23 cellular contexts compared by ENCODE assay signal in genomic region chr3:177529716-177530335, GRCh38.
DNase-seq lines count a peak whose midpoint lies in the region; ATAC-seq and TF ChIP-seq lines count a peak whose summit lies in the region.
"Had no signal": no experiment of that assay in that cellular context is flagged by ENCODE, and none has a peak within 500 bp of the region (broad histone marks: within the 10 kb centered on the region; RNA-seq: fewer than 3 reads in every experiment).

No MANE protein-coding gene starts in this region.

- no peak for TF ChIP-seq CTCF in AG10803 (conservative IDR thresholded peaks at IDR 0.05; ENCODE audit: low read length)
- no peak for TF ChIP-seq CTCF in WERI-Rb-1 (IDR thresholded peaks at IDR 0.05; ENCODE audit: low read depth, low read length)
- no peak for TF ChIP-seq CTCF in osteocyte (IDR thresholded peaks at IDR 0.05)
- no peak for TF ChIP-seq CTCF in GM13976 (IDR thresholded peaks at IDR 0.05; ENCODE audit: borderline replicate concordance, control extremely low read depth, extremely low read depth, insufficient read depth, missing control alignments)
- TF ChIP-seq CTCF in GM10266 (IDR thresholded peaks at IDR 0.05; ENCODE audit: control insufficient read depth, insufficient read depth, low read depth, missing control alignments), result no peak

- H3K4me3 ChIP-seq in AG10803 (ENCODE audit: low read length) (no peak overlapping the region), WERI-Rb-1 (ENCODE audit: low read depth, low read length) (no peak overlapping the region)
- H3K4me3 ChIP-seq: colonic mucosa, ovary, right lobe of liver, SJCRH30 had no signal

- peak overlapping the region; percentile 48 for H3K27ac Mint-ChIP-seq in osteocyte (ENCODE audit: unreplicated experiment)
- H3K27ac Mint-ChIP-seq: activated naive CD4-positive, alpha-beta T cell treated with anti-CD3 and anti-CD28 coated beads, Interleukin-2, amount 10 ng/mL, durations not matched to agents 7 days and 5 days; CD4-positive, alpha-beta T cell; stimulated activated effector memory CD8-positive, alpha-beta T cell treated with anti-CD3 and anti-CD28 coated beads, Interleukin-12 subunit alpha, Interleukin-12 subunit beta, amount 100 ng/mL, for 72 hours had no signal

- no peaks in the 10 kb centered on the region for H3K27me3 ChIP-seq in WERI-Rb-1 (ENCODE audit: insufficient read depth, low read depth, severe bottlenecking)
- H3K27me3 ChIP-seq: colonic mucosa, ovary, right lobe of liver, SJCRH30 had no signal

- in situ Hi-C loops in GM13976 (cut with MboI; ENCODE audit: low sequenced_read_pairs, unreplicated experiment), result no loop called here

- H3K9me3 ChIP-seq in WERI-Rb-1 (ENCODE audit: severe bottlenecking), result no peaks in the 10 kb centered on the region
- H3K9me3 ChIP-seq: colonic mucosa, ovary, right lobe of liver, SJCRH30 had no signal

- peaks cover 32% of the 10 kb centered on the region for H3K4me1 Mint-ChIP-seq in osteocyte (ENCODE audit: unreplicated experiment)
- H3K4me1 Mint-ChIP-seq: activated naive CD4-positive, alpha-beta T cell treated with anti-CD3 and anti-CD28 coated beads, Interleukin-2, amount 10 ng/mL, durations not matched to agents 7 days and 5 days had no signal

- no peak overlapping the region for H3K4me3 Mint-ChIP-seq in osteocyte (ENCODE audit: unreplicated experiment)
- H3K4me3 Mint-ChIP-seq: activated naive CD4-positive, alpha-beta T cell treated with anti-CD3 and anti-CD28 coated beads, Interleukin-2, amount 10 ng/mL, durations not matched to agents 7 days and 5 days; CD4-positive, alpha-beta T cell; naive B cell; stimulated activated effector memory CD8-positive, alpha-beta T cell treated with anti-CD3 and anti-CD28 coated beads, Interleukin-12 subunit alpha, Interleukin-12 subunit beta, amount 100 ng/mL, for 72 hours had no signal

- peak overlapping the region; percentile 43; the same call in 1 of the 2 replicates for H3K27ac ChIP-seq in WERI-Rb-1
- H3K27ac ChIP-seq: colonic mucosa, ovary, right lobe of liver, SJCRH30 had no signal

- ATAC-seq in HG03460 (IDR thresholded peaks at IDR 0.05; ENCODE audit: unreplicated experiment), result no peak
- ATAC-seq: right lobe of liver had no signal

- DNase-seq in AG10803 (ENCODE audit: low read depth) (peak; percentile 64), WERI-Rb-1 (no peak), fibroblast of peridontal ligament (ENCODE audit: extremely low read depth) (peak; percentile 83), osteocyte (ENCODE audit: extremely low spot score, unreplicated experiment) (no peak), GM13976 (ENCODE audit: low spot score) (no peak), NCI-H1048 (lab: John Stamatoyannopoulos, UW) (no peak), GM10266 (ENCODE audit: extremely low spot score) (no peak)
- DNase-seq: activated CD4-positive, alpha-beta T cell treated with anti-CD3 and anti-CD28 coated beads, Interleukin-2, amount 50 U/mL, for 48 hours; activated naive CD4-positive, alpha-beta T cell treated with anti-CD3 and anti-CD28 coated beads, Interleukin-2, amount 10 ng/mL, durations not matched to agents 7 days and 5 days; activated T-cell treated with anti-CD3 and anti-CD28 coated beads, Interleukin-2, amount 50 U/mL, for 48 hours; CD4-positive, alpha-beta T cell; colonic mucosa; KG1; kidney glomerular epithelial cell; mesendoderm; naive B cell; NCI-H187; NCI-H748 treated with DMSO at 0.1 percent for 48 hours; ovary; right lobe of liver; SJCRH30 had no signal

- H3K36me3 ChIP-seq in WERI-Rb-1, result no peaks in the 10 kb centered on the region
- H3K36me3 ChIP-seq: colonic mucosa, ovary, right lobe of liver, SJCRH30 had no signal

- peaks cover 4% of the 10 kb centered on the region for H3K9me3 Mint-ChIP-seq in osteocyte (ENCODE audit: unreplicated experiment)
- H3K9me3 Mint-ChIP-seq: CD4-positive, alpha-beta T cell; stimulated activated effector memory CD8-positive, alpha-beta T cell treated with anti-CD3 and anti-CD28 coated beads, Interleukin-12 subunit alpha, Interleukin-12 subunit beta, amount 100 ng/mL, for 72 hours had no signal

- H3K27me3 Mint-ChIP-seq in osteocyte (ENCODE audit: unreplicated experiment), result no peaks in the 10 kb centered on the region
- H3K27me3 Mint-ChIP-seq: activated naive CD4-positive, alpha-beta T cell treated with anti-CD3 and anti-CD28 coated beads, Interleukin-2, amount 10 ng/mL, durations not matched to agents 7 days and 5 days; CD4-positive, alpha-beta T cell; naive B cell had no signal

- H3K36me3 Mint-ChIP-seq in osteocyte (ENCODE audit: unreplicated experiment), result no peaks in the 10 kb centered on the region
- H3K36me3 Mint-ChIP-seq: naive B cell; stimulated activated effector memory CD8-positive, alpha-beta T cell treated with anti-CD3 and anti-CD28 coated beads, Interleukin-12 subunit alpha, Interleukin-12 subunit beta, amount 100 ng/mL, for 72 hours had no signal

Comparison
In these comparisons a context has a peak if more than half of its experiments do, and no peak if none do; other contexts are left out.
1. DNase-seq: peak in AG10803 (single experiment) and fibroblast of peridontal ligament (single experiment); none in WERI-Rb-1 (single experiment), osteocyte (single experiment), GM13976 (single experiment), NCI-H1048 (single experiment) and GM10266 (single experiment).